In the genomic region with DNA sequence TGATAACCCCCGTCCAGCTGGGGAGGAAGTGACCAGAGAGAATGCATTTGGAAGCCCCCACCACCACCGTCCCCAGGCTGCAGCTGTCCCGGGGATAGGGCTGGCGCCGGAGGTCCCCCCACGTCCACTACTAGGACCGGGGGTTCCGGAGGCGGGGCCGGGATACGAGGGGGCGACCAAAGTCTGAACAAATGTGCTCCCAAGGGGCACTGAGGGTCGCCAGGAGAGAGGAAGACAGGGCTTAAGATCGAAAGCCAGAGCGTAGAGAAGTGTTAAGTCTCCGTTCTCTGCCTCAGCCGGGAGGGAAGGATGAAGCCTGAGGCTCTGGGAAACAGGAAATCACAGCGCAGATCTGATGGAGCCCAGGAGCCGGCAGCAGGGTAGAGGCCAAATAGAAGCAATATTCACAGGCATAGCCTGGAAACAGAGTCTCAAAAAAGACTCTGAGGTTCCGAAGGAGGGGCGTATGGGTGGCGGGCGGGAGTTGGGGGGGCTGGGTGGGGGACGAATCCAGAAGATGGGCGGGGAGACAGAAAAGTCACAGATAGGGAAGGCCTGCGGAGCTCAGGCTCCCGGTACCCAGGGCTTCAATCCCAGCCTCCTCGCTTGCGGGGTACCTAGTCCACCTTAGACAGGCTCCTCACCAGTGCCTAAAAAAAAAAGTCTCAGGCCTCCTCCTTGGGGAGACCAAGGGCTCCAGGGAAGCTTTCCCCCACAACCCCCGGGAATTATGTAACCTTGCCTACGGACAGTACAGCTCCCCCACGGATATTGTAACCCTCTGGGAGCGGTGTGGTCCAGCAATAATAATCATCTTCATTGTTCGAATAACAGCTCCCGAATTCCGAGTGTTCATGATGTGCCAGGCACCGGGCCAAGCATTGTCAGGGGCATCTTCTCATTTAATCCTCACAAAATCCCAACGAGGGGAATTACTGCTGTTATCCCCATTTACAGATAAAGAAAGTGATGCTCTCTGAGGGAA, we compare ENCODE assay signal across 1 cellular context.
TF ChIP-seq lines count a peak whose summit lies in the region.

No MANE protein-coding gene starts in this region.

TF ChIP-seq in HEK293, 187 proteins besides CTCF, POLR2A, EP300 and RAD21 (continued from another document and continues in another):
- TF ChIP-seq, protein P1, sequence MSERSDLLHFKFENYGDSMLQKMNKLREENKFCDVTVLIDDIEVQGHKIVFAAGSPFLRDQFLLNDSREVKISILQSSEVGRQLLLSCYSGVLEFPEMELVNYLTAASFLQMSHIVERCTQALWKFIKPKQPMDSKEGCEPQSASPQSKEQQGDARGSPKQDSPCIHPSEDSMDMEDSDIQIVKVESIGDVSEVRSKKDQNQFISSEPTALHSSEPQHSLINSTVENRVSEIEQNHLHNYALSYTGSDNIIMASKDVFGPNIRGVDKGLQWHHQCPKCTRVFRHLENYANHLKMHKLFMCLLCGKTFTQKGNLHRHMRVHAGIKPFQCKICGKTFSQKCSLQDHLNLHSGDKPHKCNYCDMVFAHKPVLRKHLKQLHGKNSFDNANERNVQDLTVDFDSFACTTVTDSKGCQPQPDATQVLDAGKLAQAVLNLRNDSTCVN (tag by site-specific recombination; optimal IDR thresholded peaks at IDR 0.05), result no peak
- TF ChIP-seq ZNF366 (tag by site-specific recombination; conservative IDR thresholded peaks at IDR 0.05) (peak; percentile 92), PRDM1 (tag by site-specific recombination; IDR thresholded peaks at IDR 0.05) (peak; percentile 14; the same call in 1 of the 2 replicates), GLIS2 (tag by site-specific recombination; IDR thresholded peaks at IDR 0.05) (peak; percentile 86), ZNF341 (tag by site-specific recombination; IDR thresholded peaks at IDR 0.05; ENCODE audit: low read depth) (peak; percentile 72), ZBTB20 (tag by site-specific recombination; IDR thresholded peaks at IDR 0.05) (peak; percentile 81; the same call in 1 of the 2 replicates), GLIS1 (tag by site-specific recombination; IDR thresholded peaks at IDR 0.05) (peak; percentile 90), SP2 (tag by site-specific recombination; IDR thresholded peaks at IDR 0.05) (peak; percentile 13; the same call in 1 of the 2 replicates), WT1 (tag by site-specific recombination; IDR thresholded peaks at IDR 0.05) (no peak), KLF9 (tag by site-specific recombination; IDR thresholded peaks at IDR 0.05; ENCODE audit: low read depth) (peak; percentile 36; the same call in 1 of the 2 replicates), ZNF837 (tag by site-specific recombination; IDR thresholded peaks at IDR 0.05) (no peak), ZSCAN30 (tag by site-specific recombination; IDR thresholded peaks at IDR 0.05) (0 out of 2 replicates have a peak, but pooled peaks have one; percentile 6), ZNF76 (tag by site-specific recombination; IDR thresholded peaks at IDR 0.05; ENCODE audit: borderline replicate concordance, low read depth) (peak; percentile 64), ZNF335 (tag by site-specific recombination; conservative IDR thresholded peaks at IDR 0.05) (peak; percentile 98), ZNF600 (tag by site-specific recombination; IDR thresholded peaks at IDR 0.05) (peak; percentile 34), BCL11A (tag by site-specific recombination; IDR thresholded peaks at IDR 0.05; ENCODE audit: low read depth) (peak; percentile 66), ZBTB17 (tag by site-specific recombination; IDR thresholded peaks at IDR 0.05) (peak; percentile 74), ZNF791 (tag by site-specific recombination; IDR thresholded peaks at IDR 0.05) (no peak), ZNF843 (tag by site-specific recombination; IDR thresholded peaks at IDR 0.05) (0 out of 2 replicates have a peak, but pooled peaks have one; percentile 11), ZNF175 (tag by site-specific recombination; IDR thresholded peaks at IDR 0.05) (no peak), ZNF521 (tag by site-specific recombination; IDR thresholded peaks at IDR 0.05) (no peak), ZNF529 (tag by site-specific recombination; IDR thresholded peaks at IDR 0.05; ENCODE audit: insufficient replicate concordance) (no peak), MZF1 (tag by site-specific recombination; IDR thresholded peaks at IDR 0.05; ENCODE audit: borderline replicate concordance) (peak; percentile 49; the same call in 1 of the 2 replicates), RBAK (tag by site-specific recombination; IDR thresholded peaks at IDR 0.05) (no peak), IKZF3 (tag by site-specific recombination; IDR thresholded peaks at IDR 0.05) (peak; percentile 88), ZXDB (tag by site-specific recombination; IDR thresholded peaks at IDR 0.05) (peak; percentile 14; the same call in 1 of the 2 replicates), ZNF157 (tag by site-specific recombination; IDR thresholded peaks at IDR 0.05) (no peak), KLF16 (tag by site-specific recombination; IDR thresholded peaks at IDR 0.05) (peak; percentile 28; the same call in 1 of the 2 replicates), ZFHX2 (tag by site-specific recombination; conservative IDR thresholded peaks at IDR 0.05) (peak; percentile 31; the same call in 1 of the 2 replicates), ZNF394 (tag by site-specific recombination; IDR thresholded peaks at IDR 0.05; ENCODE audit: borderline replicate concordance) (no peak), EGR2 (tag by site-specific recombination; IDR thresholded peaks at IDR 0.05; ENCODE audit: low read depth) (no peak)
- TF ChIP-seq, protein P2, sequence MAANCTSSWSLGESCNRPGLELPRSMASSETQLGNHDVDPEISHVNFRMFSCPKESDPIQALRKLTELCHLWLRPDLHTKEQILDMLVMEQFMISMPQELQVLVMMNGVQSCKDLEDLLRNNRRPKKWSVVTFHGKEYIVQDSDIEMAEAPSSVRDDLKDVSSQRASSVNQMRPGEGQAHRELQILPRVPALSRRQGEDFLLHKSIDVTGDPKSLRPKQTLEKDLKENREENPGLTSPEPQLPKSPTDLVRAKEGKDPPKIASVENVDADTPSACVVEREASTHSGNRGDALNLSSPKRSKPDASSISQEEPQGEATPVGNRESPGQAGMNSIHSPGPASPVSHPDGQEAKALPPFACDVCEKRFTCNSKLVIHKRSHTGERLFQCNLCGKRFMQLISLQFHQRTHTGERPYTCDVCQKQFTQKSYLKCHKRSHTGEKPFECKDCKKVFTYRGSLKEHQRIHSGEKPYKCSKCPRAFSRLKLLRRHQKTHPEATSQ (tag by site-specific recombination; IDR thresholded peaks at IDR 0.05), result no peak
- TF ChIP-seq, protein P3, sequence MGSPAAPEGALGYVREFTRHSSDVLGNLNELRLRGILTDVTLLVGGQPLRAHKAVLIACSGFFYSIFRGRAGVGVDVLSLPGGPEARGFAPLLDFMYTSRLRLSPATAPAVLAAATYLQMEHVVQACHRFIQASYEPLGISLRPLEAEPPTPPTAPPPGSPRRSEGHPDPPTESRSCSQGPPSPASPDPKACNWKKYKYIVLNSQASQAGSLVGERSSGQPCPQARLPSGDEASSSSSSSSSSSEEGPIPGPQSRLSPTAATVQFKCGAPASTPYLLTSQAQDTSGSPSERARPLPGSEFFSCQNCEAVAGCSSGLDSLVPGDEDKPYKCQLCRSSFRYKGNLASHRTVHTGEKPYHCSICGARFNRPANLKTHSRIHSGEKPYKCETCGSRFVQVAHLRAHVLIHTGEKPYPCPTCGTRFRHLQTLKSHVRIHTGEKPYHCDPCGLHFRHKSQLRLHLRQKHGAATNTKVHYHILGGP (tag by site-specific recombination; IDR thresholded peaks at IDR 0.05), result no peak
- TF ChIP-seq, protein P4, sequence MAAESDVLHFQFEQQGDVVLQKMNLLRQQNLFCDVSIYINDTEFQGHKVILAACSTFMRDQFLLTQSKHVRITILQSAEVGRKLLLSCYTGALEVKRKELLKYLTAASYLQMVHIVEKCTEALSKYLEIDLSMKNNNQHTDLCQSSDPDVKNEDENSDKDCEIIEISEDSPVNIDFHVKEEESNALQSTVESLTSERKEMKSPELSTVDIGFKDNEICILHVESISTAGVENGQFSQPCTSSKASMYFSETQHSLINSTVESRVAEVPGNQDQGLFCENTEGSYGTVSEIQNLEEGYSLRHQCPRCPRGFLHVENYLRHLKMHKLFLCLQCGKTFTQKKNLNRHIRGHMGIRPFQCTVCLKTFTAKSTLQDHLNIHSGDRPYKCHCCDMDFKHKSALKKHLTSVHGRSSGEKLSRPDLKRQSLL (tag by site-specific recombination; IDR thresholded peaks at IDR 0.05), result 0 out of 2 replicates have a peak, but pooled peaks have one; percentile 39
- TF ChIP-seq, protein P5, sequence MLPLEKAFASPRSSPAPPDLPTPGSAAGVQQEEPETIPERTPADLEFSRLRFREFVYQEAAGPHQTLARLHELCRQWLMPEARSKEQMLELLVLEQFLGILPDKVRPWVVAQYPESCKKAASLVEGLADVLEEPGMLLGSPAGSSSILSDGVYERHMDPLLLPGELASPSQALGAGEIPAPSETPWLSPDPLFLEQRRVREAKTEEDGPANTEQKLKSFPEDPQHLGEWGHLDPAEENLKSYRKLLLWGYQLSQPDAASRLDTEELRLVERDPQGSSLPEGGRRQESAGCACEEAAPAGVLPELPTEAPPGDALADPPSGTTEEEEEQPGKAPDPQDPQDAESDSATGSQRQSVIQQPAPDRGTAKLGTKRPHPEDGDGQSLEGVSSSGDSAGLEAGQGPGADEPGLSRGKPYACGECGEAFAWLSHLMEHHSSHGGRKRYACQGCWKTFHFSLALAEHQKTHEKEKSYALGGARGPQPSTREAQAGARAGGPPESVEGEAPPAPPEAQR (tag by site-specific recombination; IDR thresholded peaks at IDR 0.05), result no peak
- TF ChIP-seq, protein P6, sequence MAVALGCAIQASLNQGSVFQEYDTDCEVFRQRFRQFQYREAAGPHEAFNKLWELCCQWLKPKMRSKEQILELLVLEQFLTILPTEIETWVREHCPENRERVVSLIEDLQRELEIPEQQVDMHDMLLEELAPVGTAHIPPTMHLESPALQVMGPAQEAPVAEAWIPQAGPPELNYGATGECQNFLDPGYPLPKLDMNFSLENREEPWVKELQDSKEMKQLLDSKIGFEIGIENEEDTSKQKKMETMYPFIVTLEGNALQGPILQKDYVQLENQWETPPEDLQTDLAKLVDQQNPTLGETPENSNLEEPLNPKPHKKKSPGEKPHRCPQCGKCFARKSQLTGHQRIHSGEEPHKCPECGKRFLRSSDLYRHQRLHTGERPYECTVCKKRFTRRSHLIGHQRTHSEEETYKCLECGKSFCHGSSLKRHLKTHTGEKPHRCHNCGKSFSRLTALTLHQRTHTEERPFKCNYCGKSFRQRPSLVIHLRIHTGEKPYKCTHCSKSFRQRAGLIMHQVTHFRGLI (tag by site-specific recombination; IDR thresholded peaks at IDR 0.05), result no peak
- TF ChIP-seq, protein P7, sequence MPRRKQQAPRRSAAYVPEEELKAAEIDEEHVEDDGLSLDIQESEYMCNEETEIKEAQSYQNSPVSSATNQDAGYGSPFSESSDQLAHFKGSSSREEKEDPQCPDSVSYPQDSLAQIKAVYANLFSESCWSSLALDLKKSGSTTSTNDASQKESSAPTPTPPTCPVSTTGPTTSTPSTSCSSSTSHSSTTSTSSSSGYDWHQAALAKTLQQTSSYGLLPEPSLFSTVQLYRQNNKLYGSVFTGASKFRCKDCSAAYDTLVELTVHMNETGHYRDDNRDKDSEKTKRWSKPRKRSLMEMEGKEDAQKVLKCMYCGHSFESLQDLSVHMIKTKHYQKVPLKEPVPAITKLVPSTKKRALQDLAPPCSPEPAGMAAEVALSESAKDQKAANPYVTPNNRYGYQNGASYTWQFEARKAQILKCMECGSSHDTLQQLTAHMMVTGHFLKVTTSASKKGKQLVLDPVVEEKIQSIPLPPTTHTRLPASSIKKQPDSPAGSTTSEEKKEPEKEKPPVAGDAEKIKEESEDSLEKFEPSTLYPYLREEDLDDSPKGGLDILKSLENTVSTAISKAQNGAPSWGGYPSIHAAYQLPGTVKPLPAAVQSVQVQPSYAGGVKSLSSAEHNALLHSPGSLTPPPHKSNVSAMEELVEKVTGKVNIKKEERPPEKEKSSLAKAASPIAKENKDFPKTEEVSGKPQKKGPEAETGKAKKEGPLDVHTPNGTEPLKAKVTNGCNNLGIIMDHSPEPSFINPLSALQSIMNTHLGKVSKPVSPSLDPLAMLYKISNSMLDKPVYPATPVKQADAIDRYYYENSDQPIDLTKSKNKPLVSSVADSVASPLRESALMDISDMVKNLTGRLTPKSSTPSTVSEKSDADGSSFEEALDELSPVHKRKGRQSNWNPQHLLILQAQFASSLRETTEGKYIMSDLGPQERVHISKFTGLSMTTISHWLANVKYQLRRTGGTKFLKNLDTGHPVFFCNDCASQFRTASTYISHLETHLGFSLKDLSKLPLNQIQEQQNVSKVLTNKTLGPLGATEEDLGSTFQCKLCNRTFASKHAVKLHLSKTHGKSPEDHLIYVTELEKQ (tag by site-specific recombination; IDR thresholded peaks at IDR 0.05; ENCODE audit: borderline replicate concordance), result no peak
- TF ChIP-seq, protein P8, sequence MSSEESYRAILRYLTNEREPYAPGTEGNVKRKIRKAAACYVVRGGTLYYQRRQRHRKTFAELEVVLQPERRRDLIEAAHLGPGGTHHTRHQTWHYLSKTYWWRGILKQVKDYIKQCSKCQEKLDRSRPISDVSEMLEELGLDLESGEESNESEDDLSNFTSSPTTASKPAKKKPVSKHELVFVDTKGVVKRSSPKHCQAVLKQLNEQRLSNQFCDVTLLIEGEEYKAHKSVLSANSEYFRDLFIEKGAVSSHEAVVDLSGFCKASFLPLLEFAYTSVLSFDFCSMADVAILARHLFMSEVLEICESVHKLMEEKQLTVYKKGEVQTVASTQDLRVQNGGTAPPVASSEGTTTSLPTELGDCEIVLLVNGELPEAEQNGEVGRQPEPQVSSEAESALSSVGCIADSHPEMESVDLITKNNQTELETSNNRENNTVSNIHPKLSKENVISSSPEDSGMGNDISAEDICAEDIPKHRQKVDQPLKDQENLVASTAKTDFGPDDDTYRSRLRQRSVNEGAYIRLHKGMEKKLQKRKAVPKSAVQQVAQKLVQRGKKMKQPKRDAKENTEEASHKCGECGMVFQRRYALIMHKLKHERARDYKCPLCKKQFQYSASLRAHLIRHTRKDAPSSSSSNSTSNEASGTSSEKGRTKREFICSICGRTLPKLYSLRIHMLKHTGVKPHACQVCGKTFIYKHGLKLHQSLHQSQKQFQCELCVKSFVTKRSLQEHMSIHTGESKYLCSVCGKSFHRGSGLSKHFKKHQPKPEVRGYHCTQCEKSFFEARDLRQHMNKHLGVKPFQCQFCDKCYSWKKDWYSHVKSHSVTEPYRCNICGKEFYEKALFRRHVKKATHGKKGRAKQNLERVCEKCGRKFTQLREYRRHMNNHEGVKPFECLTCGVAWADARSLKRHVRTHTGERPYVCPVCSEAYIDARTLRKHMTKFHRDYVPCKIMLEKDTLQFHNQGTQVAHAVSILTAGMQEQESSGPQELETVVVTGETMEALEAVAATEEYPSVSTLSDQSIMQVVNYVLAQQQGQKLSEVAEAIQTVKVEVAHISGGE (tag by site-specific recombination; conservative IDR thresholded peaks at IDR 0.05; ENCODE audit: low read depth), result peak; percentile 54
- TF ChIP-seq, protein P9, sequence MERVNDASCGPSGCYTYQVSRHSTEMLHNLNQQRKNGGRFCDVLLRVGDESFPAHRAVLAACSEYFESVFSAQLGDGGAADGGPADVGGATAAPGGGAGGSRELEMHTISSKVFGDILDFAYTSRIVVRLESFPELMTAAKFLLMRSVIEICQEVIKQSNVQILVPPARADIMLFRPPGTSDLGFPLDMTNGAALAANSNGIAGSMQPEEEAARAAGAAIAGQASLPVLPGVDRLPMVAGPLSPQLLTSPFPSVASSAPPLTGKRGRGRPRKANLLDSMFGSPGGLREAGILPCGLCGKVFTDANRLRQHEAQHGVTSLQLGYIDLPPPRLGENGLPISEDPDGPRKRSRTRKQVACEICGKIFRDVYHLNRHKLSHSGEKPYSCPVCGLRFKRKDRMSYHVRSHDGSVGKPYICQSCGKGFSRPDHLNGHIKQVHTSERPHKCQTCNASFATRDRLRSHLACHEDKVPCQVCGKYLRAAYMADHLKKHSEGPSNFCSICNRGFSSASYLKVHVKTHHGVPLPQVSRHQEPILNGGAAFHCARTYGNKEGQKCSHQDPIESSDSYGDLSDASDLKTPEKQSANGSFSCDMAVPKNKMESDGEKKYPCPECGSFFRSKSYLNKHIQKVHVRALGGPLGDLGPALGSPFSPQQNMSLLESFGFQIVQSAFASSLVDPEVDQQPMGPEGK (tag by site-specific recombination; IDR thresholded peaks at IDR 0.05), result peak; percentile 92
